ENCODE assay signal across 1 cellular context in the genomic region with DNA sequence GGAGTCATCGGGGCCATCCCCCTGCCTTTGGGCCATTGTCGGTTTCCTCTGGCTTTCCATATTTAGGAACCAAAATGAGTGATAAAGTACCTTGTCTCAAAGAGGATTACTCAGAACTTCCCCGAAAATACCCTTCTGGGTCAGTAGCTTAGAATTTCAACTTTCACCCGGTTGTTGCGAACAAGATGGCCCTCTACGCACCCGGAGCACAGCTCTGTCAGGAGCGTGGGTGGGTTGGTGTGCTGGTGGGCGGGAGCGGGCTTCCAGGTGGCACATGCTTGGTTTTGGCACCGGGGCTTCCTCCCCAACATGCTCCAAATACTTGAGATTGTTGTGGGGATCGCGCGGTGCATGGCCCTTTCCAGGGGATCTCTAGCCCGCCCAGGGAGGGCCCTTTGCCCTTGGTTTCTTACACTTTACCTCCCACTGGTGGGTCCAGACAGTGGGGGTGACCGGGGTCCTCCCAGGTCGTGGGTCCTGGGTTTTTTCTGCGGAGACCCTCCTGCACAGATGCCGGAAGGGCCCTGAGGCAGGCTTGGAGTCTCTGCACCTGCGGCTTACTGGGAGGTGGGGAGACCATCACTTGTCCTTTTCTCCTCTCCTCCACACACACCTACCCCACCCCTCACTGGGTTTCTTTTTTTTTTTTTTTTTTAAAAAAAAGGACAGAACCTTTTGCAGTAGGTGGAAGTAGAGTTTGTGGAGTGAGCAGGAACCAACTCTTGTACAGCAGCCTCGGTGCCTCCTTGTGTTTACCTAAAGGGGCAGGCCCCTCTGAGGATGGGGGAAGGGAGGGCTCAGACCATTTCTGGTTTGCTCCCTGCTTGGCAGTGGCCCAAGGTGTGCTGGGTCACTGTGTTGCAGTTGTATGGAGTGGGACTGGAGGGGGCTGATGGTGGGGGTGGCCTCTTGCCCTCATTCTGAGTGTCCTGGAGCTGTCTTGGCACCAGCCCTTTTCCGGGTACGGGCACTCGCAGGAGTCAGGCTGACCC.
TF ChIP-seq lines count a peak whose summit lies in the region.

No MANE protein-coding gene starts in this region.

TF ChIP-seq in HepG2, 621 proteins besides CTCF, POLR2A, EP300 and RAD21 (continued from another document and continues in another):
- TF ChIP-seq HOXA5 (CRISPR knock-in tag; IDR thresholded peaks at IDR 0.05) (no peak), ZNF431 (CRISPR knock-in tag; IDR thresholded peaks at IDR 0.05; ENCODE audit: borderline replicate concordance, low read depth) (no peak), ZNF432 (CRISPR knock-in tag; IDR thresholded peaks at IDR 0.05; ENCODE audit: borderline replicate concordance) (no peak), FOXK2 (IDR thresholded peaks at IDR 0.05) (no peak), NR3C1 (CRISPR knock-in tag; IDR thresholded peaks at IDR 0.05) (no peak), CBX5 (CRISPR knock-in tag; IDR thresholded peaks at IDR 0.05; ENCODE audit: borderline replicate concordance) (peak; percentile 38; the same call in 1 of the 2 replicates), ZNF446 (CRISPR knock-in tag; IDR thresholded peaks at IDR 0.05) (no peak), KMT2B (CRISPR knock-in tag; IDR thresholded peaks at IDR 0.05) (no peak), ZSCAN25 (CRISPR knock-in tag; IDR thresholded peaks at IDR 0.05) (0 out of 2 replicates have a peak, but pooled peaks have one; percentile 21), ZFAT (CRISPR knock-in tag; conservative IDR thresholded peaks at IDR 0.05) (no peak), ZNF274 (CRISPR knock-in tag; IDR thresholded peaks at IDR 0.05) (no peak), CBX1 (IDR thresholded peaks at IDR 0.05; ENCODE audit: low read depth) (no peak), ZNF777 (CRISPR knock-in tag; IDR thresholded peaks at IDR 0.05) (peak; percentile 39; the same call in 1 of the 2 replicates), PPARG (CRISPR knock-in tag; conservative IDR thresholded peaks at IDR 0.05) (peak; percentile 75), SOX6 (IDR thresholded peaks at IDR 0.05) (no peak), SOX6 (CRISPR knock-in tag; IDR thresholded peaks at IDR 0.05) (peak; percentile 19; the same call in 1 of the 2 replicates), YY1 (IDR thresholded peaks at IDR 0.05; ENCODE audit: insufficient read depth, insufficient replicate concordance, low read depth, low read length) (peak; percentile 52), ZFP1 (CRISPR knock-in tag; IDR thresholded peaks at IDR 0.05) (no peak), ETV5 (CRISPR knock-in tag; IDR thresholded peaks at IDR 0.05; ENCODE audit: borderline replicate concordance) (no peak; the same call in 1 of the 2 replicates), EZH2 (conservative IDR thresholded peaks at IDR 0.05; ENCODE audit: low read depth, low read length) (no peak), SSRP1 (CRISPR knock-in tag; IDR thresholded peaks at IDR 0.05) (0 out of 2 replicates have a peak, but pooled peaks have one; percentile 67), RBAK (CRISPR knock-in tag; IDR thresholded peaks at IDR 0.05) (no peak), ZNF674 (CRISPR knock-in tag; IDR thresholded peaks at IDR 0.05; ENCODE audit: low read depth) (no peak), HCFC1 (IDR thresholded peaks at IDR 0.05; ENCODE audit: low read depth, low read length) (no peak), ZNF264 (CRISPR knock-in tag; IDR thresholded peaks at IDR 0.05) (no peak), TAF15 (IDR thresholded peaks at IDR 0.05; ENCODE audit: low read depth, low read length, poor library complexity, severe bottlenecking) (no peak), ZNF616 (CRISPR knock-in tag; IDR thresholded peaks at IDR 0.05; ENCODE audit: low read depth) (no peak), HIVEP1 (CRISPR knock-in tag; IDR thresholded peaks at IDR 0.05) (no peak), ZNF605 (CRISPR knock-in tag; IDR thresholded peaks at IDR 0.05) (no peak; the same call in 1 of the 2 replicates), MTF1 (CRISPR knock-in tag; IDR thresholded peaks at IDR 0.05) (no peak), ZNF256 (CRISPR knock-in tag; conservative IDR thresholded peaks at IDR 0.05) (no peak), CENPX (CRISPR knock-in tag; IDR thresholded peaks at IDR 0.05) (no peak)
- TF ChIP-seq, protein P1, sequence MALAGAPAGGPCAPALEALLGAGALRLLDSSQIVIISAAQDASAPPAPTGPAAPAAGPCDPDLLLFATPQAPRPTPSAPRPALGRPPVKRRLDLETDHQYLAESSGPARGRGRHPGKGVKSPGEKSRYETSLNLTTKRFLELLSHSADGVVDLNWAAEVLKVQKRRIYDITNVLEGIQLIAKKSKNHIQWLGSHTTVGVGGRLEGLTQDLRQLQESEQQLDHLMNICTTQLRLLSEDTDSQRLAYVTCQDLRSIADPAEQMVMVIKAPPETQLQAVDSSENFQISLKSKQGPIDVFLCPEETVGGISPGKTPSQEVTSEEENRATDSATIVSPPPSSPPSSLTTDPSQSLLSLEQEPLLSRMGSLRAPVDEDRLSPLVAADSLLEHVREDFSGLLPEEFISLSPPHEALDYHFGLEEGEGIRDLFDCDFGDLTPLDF (CRISPR knock-in tag; IDR thresholded peaks at IDR 0.05), result no peak
- TF ChIP-seq, protein P2, sequence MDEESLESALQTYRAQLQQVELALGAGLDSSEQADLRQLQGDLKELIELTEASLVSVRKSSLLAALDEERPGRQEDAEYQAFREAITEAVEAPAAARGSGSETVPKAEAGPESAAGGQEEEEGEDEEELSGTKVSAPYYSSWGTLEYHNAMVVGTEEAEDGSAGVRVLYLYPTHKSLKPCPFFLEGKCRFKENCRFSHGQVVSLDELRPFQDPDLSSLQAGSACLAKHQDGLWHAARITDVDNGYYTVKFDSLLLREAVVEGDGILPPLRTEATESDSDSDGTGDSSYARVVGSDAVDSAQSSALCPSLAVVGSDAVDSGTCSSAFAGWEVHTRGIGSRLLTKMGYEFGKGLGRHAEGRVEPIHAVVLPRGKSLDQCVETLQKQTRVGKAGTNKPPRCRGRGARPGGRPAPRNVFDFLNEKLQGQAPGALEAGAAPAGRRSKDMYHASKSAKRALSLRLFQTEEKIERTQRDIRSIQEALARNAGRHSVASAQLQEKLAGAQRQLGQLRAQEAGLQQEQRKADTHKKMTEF (CRISPR knock-in tag; IDR thresholded peaks at IDR 0.05), result no peak
- TF ChIP-seq, protein P3, sequence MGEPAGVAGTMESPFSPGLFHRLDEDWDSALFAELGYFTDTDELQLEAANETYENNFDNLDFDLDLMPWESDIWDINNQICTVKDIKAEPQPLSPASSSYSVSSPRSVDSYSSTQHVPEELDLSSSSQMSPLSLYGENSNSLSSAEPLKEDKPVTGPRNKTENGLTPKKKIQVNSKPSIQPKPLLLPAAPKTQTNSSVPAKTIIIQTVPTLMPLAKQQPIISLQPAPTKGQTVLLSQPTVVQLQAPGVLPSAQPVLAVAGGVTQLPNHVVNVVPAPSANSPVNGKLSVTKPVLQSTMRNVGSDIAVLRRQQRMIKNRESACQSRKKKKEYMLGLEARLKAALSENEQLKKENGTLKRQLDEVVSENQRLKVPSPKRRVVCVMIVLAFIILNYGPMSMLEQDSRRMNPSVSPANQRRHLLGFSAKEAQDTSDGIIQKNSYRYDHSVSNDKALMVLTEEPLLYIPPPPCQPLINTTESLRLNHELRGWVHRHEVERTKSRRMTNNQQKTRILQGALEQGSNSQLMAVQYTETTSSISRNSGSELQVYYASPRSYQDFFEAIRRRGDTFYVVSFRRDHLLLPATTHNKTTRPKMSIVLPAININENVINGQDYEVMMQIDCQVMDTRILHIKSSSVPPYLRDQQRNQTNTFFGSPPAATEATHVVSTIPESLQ (CRISPR knock-in tag; conservative IDR thresholded peaks at IDR 0.05), result no peak
- TF ChIP-seq, protein P4, sequence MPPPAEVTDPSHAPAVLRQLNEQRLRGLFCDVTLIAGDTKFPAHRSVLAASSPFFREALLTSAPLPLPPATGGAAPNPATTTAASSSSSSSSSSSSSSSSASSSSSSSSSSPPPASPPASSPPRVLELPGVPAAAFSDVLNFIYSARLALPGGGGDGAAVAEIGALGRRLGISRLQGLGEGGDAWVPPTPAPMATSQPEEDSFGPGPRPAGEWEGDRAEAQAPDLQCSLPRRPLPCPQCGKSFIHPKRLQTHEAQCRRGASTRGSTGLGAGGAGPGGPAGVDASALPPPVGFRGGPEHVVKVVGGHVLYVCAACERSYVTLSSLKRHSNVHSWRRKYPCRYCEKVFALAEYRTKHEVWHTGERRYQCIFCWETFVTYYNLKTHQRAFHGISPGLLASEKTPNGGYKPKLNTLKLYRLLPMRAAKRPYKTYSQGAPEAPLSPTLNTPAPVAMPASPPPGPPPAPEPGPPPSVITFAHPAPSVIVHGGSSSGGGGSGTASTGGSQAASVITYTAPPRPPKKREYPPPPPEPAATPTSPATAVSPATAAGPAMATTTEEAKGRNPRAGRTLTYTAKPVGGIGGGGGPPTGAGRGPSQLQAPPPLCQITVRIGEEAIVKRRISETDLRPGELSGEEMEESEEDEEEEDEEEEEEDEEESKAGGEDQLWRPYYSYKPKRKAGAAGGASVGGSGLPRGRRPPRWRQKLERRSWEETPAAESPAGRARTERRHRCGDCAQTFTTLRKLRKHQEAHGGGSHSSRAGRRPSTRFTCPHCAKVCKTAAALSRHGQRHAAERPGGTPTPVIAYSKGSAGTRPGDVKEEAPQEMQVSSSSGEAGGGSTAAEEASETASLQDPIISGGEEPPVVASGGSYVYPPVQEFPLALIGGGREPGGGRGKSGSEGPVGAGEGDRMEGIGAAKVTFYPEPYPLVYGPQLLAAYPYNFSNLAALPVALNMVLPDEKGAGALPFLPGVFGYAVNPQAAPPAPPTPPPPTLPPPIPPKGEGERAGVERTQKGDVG (CRISPR knock-in tag; IDR thresholded peaks at IDR 0.05; ENCODE audit: borderline replicate concordance), result no peak
- TF ChIP-seq, protein P5, sequence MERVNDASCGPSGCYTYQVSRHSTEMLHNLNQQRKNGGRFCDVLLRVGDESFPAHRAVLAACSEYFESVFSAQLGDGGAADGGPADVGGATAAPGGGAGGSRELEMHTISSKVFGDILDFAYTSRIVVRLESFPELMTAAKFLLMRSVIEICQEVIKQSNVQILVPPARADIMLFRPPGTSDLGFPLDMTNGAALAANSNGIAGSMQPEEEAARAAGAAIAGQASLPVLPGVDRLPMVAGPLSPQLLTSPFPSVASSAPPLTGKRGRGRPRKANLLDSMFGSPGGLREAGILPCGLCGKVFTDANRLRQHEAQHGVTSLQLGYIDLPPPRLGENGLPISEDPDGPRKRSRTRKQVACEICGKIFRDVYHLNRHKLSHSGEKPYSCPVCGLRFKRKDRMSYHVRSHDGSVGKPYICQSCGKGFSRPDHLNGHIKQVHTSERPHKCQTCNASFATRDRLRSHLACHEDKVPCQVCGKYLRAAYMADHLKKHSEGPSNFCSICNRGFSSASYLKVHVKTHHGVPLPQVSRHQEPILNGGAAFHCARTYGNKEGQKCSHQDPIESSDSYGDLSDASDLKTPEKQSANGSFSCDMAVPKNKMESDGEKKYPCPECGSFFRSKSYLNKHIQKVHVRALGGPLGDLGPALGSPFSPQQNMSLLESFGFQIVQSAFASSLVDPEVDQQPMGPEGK (CRISPR knock-in tag; IDR thresholded peaks at IDR 0.05), result peak; percentile 94
- TF ChIP-seq, protein P6, sequence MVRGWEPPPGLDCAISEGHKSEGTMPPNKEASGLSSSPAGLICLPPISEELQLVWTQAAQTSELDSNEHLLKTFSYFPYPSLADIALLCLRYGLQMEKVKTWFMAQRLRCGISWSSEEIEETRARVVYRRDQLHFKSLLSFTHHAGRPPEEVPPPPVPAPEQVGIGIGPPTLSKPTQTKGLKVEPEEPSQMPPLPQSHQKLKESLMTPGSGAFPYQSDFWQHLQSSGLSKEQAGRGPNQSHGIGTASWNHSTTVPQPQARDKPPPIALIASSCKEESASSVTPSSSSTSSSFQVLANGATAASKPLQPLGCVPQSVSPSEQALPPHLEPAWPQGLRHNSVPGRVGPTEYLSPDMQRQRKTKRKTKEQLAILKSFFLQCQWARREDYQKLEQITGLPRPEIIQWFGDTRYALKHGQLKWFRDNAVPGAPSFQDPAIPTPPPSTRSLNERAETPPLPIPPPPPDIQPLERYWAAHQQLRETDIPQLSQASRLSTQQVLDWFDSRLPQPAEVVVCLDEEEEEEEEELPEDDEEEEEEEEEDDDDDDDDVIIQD (CRISPR knock-in tag; IDR thresholded peaks at IDR 0.05; ENCODE audit: low read depth), result no peak
- TF ChIP-seq, protein P7, sequence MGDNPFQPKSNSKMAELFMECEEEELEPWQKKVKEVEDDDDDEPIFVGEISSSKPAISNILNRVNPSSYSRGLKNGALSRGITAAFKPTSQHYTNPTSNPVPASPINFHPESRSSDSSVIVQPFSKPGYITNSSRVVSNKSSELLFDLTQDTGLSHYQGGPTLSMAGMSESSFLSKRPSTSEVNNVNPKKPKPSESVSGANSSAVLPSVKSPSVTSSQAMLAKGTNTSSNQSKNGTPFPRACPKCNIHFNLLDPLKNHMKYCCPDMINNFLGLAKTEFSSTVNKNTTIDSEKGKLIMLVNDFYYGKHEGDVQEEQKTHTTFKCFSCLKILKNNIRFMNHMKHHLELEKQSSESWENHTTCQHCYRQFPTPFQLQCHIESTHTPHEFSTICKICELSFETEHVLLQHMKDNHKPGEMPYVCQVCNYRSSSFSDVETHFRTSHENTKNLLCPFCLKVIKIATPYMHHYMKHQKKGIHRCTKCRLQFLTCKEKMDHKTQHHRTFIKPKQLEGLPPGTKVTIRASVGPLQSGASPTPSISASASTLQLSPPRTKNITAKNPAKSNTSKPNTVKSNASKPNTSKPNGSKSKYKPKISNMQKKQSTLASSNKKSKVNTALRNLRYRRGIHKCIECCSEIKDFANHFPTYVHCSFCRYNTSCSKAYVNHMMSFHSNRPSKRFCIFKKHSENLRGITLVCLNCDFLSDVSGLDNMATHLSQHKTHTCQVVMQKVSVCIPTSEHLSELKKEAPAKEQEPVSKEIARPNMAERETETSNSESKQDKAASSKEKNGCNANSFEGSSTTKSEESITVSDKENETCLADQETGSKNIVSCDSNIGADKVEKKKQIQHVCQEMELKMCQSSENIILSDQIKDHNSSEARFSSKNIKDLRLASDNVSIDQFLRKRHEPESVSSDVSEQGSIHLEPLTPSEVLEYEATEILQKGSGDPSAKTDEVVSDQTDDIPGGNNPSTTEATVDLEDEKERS (CRISPR knock-in tag; IDR thresholded peaks at IDR 0.05), result no peak
- TF ChIP-seq, protein P8, sequence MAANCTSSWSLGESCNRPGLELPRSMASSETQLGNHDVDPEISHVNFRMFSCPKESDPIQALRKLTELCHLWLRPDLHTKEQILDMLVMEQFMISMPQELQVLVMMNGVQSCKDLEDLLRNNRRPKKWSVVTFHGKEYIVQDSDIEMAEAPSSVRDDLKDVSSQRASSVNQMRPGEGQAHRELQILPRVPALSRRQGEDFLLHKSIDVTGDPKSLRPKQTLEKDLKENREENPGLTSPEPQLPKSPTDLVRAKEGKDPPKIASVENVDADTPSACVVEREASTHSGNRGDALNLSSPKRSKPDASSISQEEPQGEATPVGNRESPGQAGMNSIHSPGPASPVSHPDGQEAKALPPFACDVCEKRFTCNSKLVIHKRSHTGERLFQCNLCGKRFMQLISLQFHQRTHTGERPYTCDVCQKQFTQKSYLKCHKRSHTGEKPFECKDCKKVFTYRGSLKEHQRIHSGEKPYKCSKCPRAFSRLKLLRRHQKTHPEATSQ (CRISPR knock-in tag; IDR thresholded peaks at IDR 0.05; ENCODE audit: borderline replicate concordance), result no peak
- TF ChIP-seq, protein P9, sequence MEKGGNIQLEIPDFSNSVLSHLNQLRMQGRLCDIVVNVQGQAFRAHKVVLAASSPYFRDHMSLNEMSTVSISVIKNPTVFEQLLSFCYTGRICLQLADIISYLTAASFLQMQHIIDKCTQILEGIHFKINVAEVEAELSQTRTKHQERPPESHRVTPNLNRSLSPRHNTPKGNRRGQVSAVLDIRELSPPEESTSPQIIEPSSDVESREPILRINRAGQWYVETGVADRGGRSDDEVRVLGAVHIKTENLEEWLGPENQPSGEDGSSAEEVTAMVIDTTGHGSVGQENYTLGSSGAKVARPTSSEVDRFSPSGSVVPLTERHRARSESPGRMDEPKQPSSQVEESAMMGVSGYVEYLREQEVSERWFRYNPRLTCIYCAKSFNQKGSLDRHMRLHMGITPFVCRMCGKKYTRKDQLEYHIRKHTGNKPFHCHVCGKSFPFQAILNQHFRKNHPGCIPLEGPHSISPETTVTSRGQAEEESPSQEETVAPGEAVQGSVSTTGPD (CRISPR knock-in tag; IDR thresholded peaks at IDR 0.05), result no peak
